1 cellular context compared by ENCODE assay signal in genomic region chr19:5644051-5644450, GRCh38.
TF ChIP-seq lines count a peak whose summit lies in the region.

No MANE protein-coding gene starts in this region.

TF ChIP-seq in IMR-90, 13 proteins besides CTCF, POLR2A, EP300 and RAD21:
- TF ChIP-seq NFE2L2 (IDR thresholded peaks at IDR 0.05; ENCODE audit: low read depth, low read length) (no peak), MAZ (IDR thresholded peaks at IDR 0.05; ENCODE audit: borderline replicate concordance, low read depth, low read length) (no peak), RFX5 (IDR thresholded peaks at IDR 0.05; ENCODE audit: low read depth, low read length) (no peak), CEBPB (IDR thresholded peaks at IDR 0.05; ENCODE audit: low read depth, low read length) (no peak), CHD1 (IDR thresholded peaks at IDR 0.05; ENCODE audit: low read depth, low read length) (no peak), MXI1 (IDR thresholded peaks at IDR 0.05; ENCODE audit: borderline replicate concordance, low read depth, low read length) (no peak)
- TF ChIP-seq, protein P1, sequence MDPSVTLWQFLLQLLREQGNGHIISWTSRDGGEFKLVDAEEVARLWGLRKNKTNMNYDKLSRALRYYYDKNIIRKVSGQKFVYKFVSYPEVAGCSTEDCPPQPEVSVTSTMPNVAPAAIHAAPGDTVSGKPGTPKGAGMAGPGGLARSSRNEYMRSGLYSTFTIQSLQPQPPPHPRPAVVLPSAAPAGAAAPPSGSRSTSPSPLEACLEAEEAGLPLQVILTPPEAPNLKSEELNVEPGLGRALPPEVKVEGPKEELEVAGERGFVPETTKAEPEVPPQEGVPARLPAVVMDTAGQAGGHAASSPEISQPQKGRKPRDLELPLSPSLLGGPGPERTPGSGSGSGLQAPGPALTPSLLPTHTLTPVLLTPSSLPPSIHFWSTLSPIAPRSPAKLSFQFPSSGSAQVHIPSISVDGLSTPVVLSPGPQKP (IDR thresholded peaks at IDR 0.05; ENCODE audit: borderline replicate concordance, low read depth, low read length), result no peak
